In genomic region chr2:96875498-96876035, GRCh38 we compare ENCODE assay signal across 1 cellular context.
TF ChIP-seq lines count a peak whose summit lies in the region.

No MANE protein-coding gene starts in this region.

TF ChIP-seq in H1, 55 proteins besides CTCF, POLR2A, EP300 and RAD21:
- no peak for TF ChIP-seq RBBP5 (IDR thresholded peaks at IDR 0.05; ENCODE audit: borderline replicate concordance, low read depth, low read length)
- TF ChIP-seq RXRA (IDR thresholded peaks at IDR 0.05; ENCODE audit: insufficient read depth, low read depth, low read length) = no peak
- no peak for TF ChIP-seq SAP30 (IDR thresholded peaks at IDR 0.05; ENCODE audit: insufficient read depth, insufficient replicate concordance, low read length)
- TF ChIP-seq EZH2 (IDR thresholded peaks at IDR 0.05; ENCODE audit: low read depth, low read length, severe bottlenecking) = no peak
- TF ChIP-seq ATF3 (IDR thresholded peaks at IDR 0.05; ENCODE audit: insufficient read depth, low read depth, low read length) = no peak
- no peak for TF ChIP-seq HDAC2 (IDR thresholded peaks at IDR 0.05; ENCODE audit: borderline replicate concordance in 1 of 2, low read depth in 2 of 2, low read length in 2 of 2)
- no peak for TF ChIP-seq HDAC6 (IDR thresholded peaks at IDR 0.05; ENCODE audit: low read depth, low read length)
- no peak for TF ChIP-seq ASH2L (IDR thresholded peaks at IDR 0.05; ENCODE audit: low read length)
- no peak for TF ChIP-seq TCF12 (IDR thresholded peaks at IDR 0.05; ENCODE audit: low read depth, low read length)
- no peak for TF ChIP-seq PHF8 (conservative IDR thresholded peaks at IDR 0.05; ENCODE audit: low read depth, low read length)
- TF ChIP-seq TEAD4 (IDR thresholded peaks at IDR 0.05; ENCODE audit: low read depth, low read length) = no peak
TF ChIP-seq in H1: peak in this region for 0.
